ENCODE assay signal across 18 cellular contexts in genomic region chr5:11540112-11540511, GRCh38.
DNase-seq lines count a peak whose midpoint lies in the region; ATAC-seq and TF ChIP-seq lines count a peak whose summit lies in the region.
"Had no signal": no experiment of that assay in that cellular context is flagged by ENCODE, and none has a peak within 500 bp of the region (broad histone marks: within the 10 kb centered on the region; RNA-seq: fewer than 3 reads in every experiment).

No MANE protein-coding gene starts in this region.

- no peaks in the 10 kb centered on the region for H3K36me3 Mint-ChIP-seq in Caco-2 (ENCODE audit: insufficient read depth, unreplicated experiment)
- H3K36me3 Mint-ChIP-seq: CD14-positive monocyte; CD4-positive, alpha-beta memory T cell had no signal

- H3K36me3 ChIP-seq in Caco-2 (ENCODE audit: control insufficient read depth, insufficient read depth, low read length), result no peaks in the 10 kb centered on the region
- H3K36me3 ChIP-seq: BLaER1, HAP-1 had no signal

- H3K4me1 Mint-ChIP-seq in Caco-2 (ENCODE audit: low read depth, unreplicated experiment), result no peaks in the 10 kb centered on the region
- H3K4me1 Mint-ChIP-seq: CD14-positive monocyte; CD4-positive, alpha-beta memory T cell had no signal

- TF ChIP-seq CTCF in fibroblast of mammary gland (conservative IDR thresholded peaks at IDR 0.05; ENCODE audit: control insufficient read depth, insufficient read depth, low read depth, low read length) (no peak), Caco-2 (IDR thresholded peaks at IDR 0.05; ENCODE audit: insufficient read depth in 1 of 2, low read depth in 1 of 2, low read length in 1 of 2, severe bottlenecking in 1 of 2, unreplicated experiment in 1 of 2) (no peak)

- BruUV-seq in Caco-2 (replicated peaks; lab: Mats Ljungman, UMichigan), result no TSS peak

- no peaks in the 10 kb centered on the region for H3K9me3 ChIP-seq in Caco-2
- H3K9me3 ChIP-seq: A549, BLaER1, HAP-1 had no signal

- CTCF ChIA-PET in Caco-2 (lab: Charles Lee), result no interaction called here

- no peaks in the 10 kb centered on the region for H3K27me3 ChIP-seq in Caco-2 (replicated peaks; ENCODE audit: control insufficient read depth, insufficient read depth, low read length)
- H3K27me3 ChIP-seq: BLaER1 had no signal

- no peak overlapping the region for H3K4me3 Mint-ChIP-seq in Caco-2 (ENCODE audit: unreplicated experiment)
- H3K4me3 Mint-ChIP-seq: CD14-positive monocyte; CD4-positive, alpha-beta memory T cell had no signal

- H3K4me3 ChIP-seq in fibroblast of mammary gland (ENCODE audit: control insufficient read depth, low read depth, low read length), result no peak overlapping the region
- H3K4me3 ChIP-seq in Caco-2 (ENCODE audit: low read depth, low read length), result no peak overlapping the region
- H3K4me3 ChIP-seq: A549, BLaER1, GM12878, HAP-1 had no signal

- no peak overlapping the region for H3K27ac Mint-ChIP-seq in Caco-2 (ENCODE audit: unreplicated experiment)
- H3K27ac Mint-ChIP-seq: CD14-positive monocyte; CD4-positive, alpha-beta memory T cell had no signal

- H3K4me1 ChIP-seq in Caco-2, result no peaks in the 10 kb centered on the region
- H3K4me1 ChIP-seq: A549, BLaER1, HAP-1 had no signal

- intact Hi-C loops in Caco-2 (cut with micrococcal nuclease; ENCODE audit: unreplicated experiment), result no loop called here

- DNase-seq in NCI-H2227 (lab: John Stamatoyannopoulos, UW; ENCODE audit: unreplicated experiment), result peak; percentile 27
- DNase-seq in NCI-H2227 treated with DMSO at 0.1 percent for 48 hours (lab: John Stamatoyannopoulos, UW), result no peak
- peak; percentile 68 for DNase-seq in NCI-H460 (ENCODE audit: extremely low read depth, low read depth)
- DNase-seq in fibroblast of mammary gland (ENCODE audit: low read depth), result peak; percentile 2
- no peak for DNase-seq in Caco-2
- DNase-seq in germinal center (ENCODE audit: low spot score), result no peak
- DNase-seq: AML-193; CD4-positive, alpha-beta memory T cell; DMS 273 treated with DMSO at 0.1 percent for 48 hours; DMS53; DND-41; EL had no signal

- POLR2A ChIA-PET in Caco-2 (lab: Charles Lee), result no interaction called here

- no peaks in the 10 kb centered on the region for H3K9me3 Mint-ChIP-seq in Caco-2 (ENCODE audit: unreplicated experiment)

- no peak for ATAC-seq in HG02763 (IDR thresholded peaks at IDR 0.05; ENCODE audit: unreplicated experiment)
- ATAC-seq: A549, GM12878 had no signal

- no peaks in the 10 kb centered on the region for H3K27me3 Mint-ChIP-seq in Caco-2 (ENCODE audit: insufficient read depth, unreplicated experiment)
- H3K27me3 Mint-ChIP-seq: CD4-positive, alpha-beta memory T cell had no signal

Comparison
In these comparisons a context has a peak if more than half of its experiments do, and no peak if none do; other contexts are left out.
1. DNase-seq: peak in NCI-H2227 (single experiment), NCI-H460 (single experiment) and fibroblast of mammary gland (single experiment); none in NCI-H2227 treated with DMSO at 0.1 percent for 48 hours (single experiment), Caco-2 (0 of 2) and germinal center (single experiment).